In the genomic region with DNA sequence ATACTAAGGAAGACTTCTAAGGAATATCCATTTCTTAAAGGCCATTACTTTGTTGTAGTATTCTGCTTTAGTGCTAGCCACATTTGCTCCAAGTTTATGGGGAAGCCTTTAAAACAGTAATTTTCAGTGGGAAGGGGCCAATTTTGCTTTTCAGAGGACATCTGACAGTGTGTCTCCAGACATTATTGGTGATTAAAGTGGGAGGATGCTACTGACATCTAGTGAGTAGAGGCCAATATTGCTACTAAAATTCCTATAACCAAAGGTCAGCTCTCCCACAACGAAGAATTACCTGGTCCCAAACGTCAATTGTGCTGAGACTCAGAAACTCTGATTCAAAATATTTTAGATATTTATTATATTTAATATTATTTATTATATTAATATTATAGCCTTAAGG, we compare ENCODE assay signal across 9 cellular contexts. TPM values are rescaled to one million over a fixed set of nuclear protein-coding genes. Genes with fewer than 3 reads are reported as not detected.
DNase-seq lines count a peak whose midpoint lies in the region; ATAC-seq, FAIRE-seq and TF ChIP-seq lines count a peak whose summit lies in the region.
"Had no signal": no experiment of that assay in that cellular context is flagged by ENCODE, and none has a peak within 500 bp of the region (broad histone marks: within the 10 kb centered on the region; RNA-seq: fewer than 3 reads in every experiment).

No MANE protein-coding gene starts in this region.

- TF ChIP-seq EP300 in H1 (IDR thresholded peaks at IDR 0.05; ENCODE audit: borderline replicate concordance in 1 of 2, low read depth in 2 of 2, low read length in 2 of 2) = no peak

- TF ChIP-seq POLR2A in heart left ventricle (IDR thresholded peaks at IDR 0.05) (no peak), H1 (IDR thresholded peaks at IDR 0.05; ENCODE audit: control extremely low read depth in 1 of 2, low read depth in 2 of 2, low read length in 2 of 2) (no peak)

- H3K79me1 ChIP-seq in H1 (ENCODE audit: low read depth, low read length) = no peaks in the 10 kb centered on the region; the same call in 1 of the 2 replicates

- CTCF ChIA-PET in H1 (lab: Charles Lee; ENCODE audit: partially characterized antibody) = interaction anchor here (0.5 to 1.4 kb wide), 7 partner anchors 48 to 130 kb away, joined by 3 to 7 read pairs (median 3); no protein-coding TSS in a partner anchor
- CTCF ChIA-PET in activated CD4-positive, alpha-beta T cell treated with anti-CD3 and anti-CD28 coated beads, Interleukin-2, amount 10 ng/mL, durations not matched to agents 7 days and 5 days (lab: Charles Lee) = no interaction called here

- H3K27me3 Mint-ChIP-seq in activated CD4-positive, alpha-beta T cell treated with anti-CD3 and anti-CD28 coated beads, Interleukin-2, amount 10 ng/mL, durations not matched to agents 7 days and 5 days = no peaks in the 10 kb centered on the region
- H3K27me3 Mint-ChIP-seq in stimulated activated memory B cell treated with anti-CD40 and anti-IgM and Interleukin-4, amounts not matched to agents 10 μg/mL and 1 μg/mL and 100 μg/mL, for 72 hours = no peaks in the 10 kb centered on the region

- H3K4me2 ChIP-seq in H1 (ENCODE audit: insufficient read depth in 1 of 2, low read depth in 2 of 2, low read length in 2 of 2) = no peak overlapping the region

- H3K4me3 Mint-ChIP-seq in activated CD4-positive, alpha-beta T cell treated with anti-CD3 and anti-CD28 coated beads, Interleukin-2, amount 10 ng/mL, durations not matched to agents 7 days and 5 days = no peak overlapping the region
- H3K4me3 Mint-ChIP-seq in stimulated activated memory B cell treated with anti-CD40 and anti-IgM and Interleukin-4, amounts not matched to agents 10 μg/mL and 1 μg/mL and 100 μg/mL, for 72 hours = no peak overlapping the region

- DNase-seq in heart left ventricle (no peak), left cardiac atrium (no peak), NCI-H748 treated with DMSO at 0.1 percent for 48 hours (lab: John Stamatoyannopoulos, UW) (peak; percentile 29), H1 (ENCODE audit: low read depth in 1 of 2, low spot score in 2 of 2) (no peak), renal cortical epithelial cell (ENCODE audit: low read depth) (peak; percentile 43)
- DNase-seq in activated CD4-positive, alpha-beta T cell treated with anti-CD3 and anti-CD28 coated beads, Interleukin-2, amount 10 ng/mL, durations not matched to agents 7 days and 5 days = no peak
- DNase-seq in stimulated activated CD8-positive, alpha-beta memory T cell treated with anti-CD3 and anti-CD28 coated beads, Interleukin-4, amount 100 ng/mL, for 48 hours = no peak

- H4K20me1 ChIP-seq in H1 (replicated peaks in 1 of 2; ENCODE audit: control insufficient read depth in 1 of 2, insufficient read depth in 2 of 2, low read length in 2 of 2) = no peaks in the 10 kb centered on the region

- H3K4me1 ChIP-seq in heart left ventricle (peaks cover 0 to 17% (median 8%) of the 10 kb centered on the region in 12 donors), H1 (replicated peaks in 1 of 4; ENCODE audit: control insufficient read depth in 3 of 4, insufficient read depth in 4 of 4, low read length in 3 of 4) (no peaks in the 10 kb centered on the region; a peak in 1 of 7 replicates)

- H2BK12ac ChIP-seq in H1 (ENCODE audit: low read depth, low read length) = no peak overlapping the region

- TF ChIP-seq CTCF in heart left ventricle (IDR thresholded peaks at IDR 0.05) = peak in 11 of 12 donors; percentile 36 to 67 (median 50)
- TF ChIP-seq CTCF in H1 (IDR thresholded peaks at IDR 0.05; ENCODE audit: control extremely low read depth in 1 of 3, insufficient read depth in 1 of 3, low read depth in 1 of 3, low read length in 3 of 3) = peak in 2 of 3 experiments; percentile 28 to 40; a peak in 2 of 4 replicates

- no peak overlapping the region for H2BK20ac ChIP-seq in H1 (ENCODE audit: low read length)

- no peak overlapping the region for H4K91ac ChIP-seq in H1 (replicated peaks; ENCODE audit: insufficient read length, low read length)

- H2BK15ac ChIP-seq in H1 (ENCODE audit: low read length) = no peak overlapping the region

- H3K4ac ChIP-seq in H1 (replicated peaks; ENCODE audit: insufficient read length, low read depth, low read length) = no peak overlapping the region

- ATAC-seq in heart left ventricle (no peak), left cardiac atrium (no peak)
- no peak for ATAC-seq in stimulated activated memory B cell treated with anti-CD40 and anti-IgM and Interleukin-4, amounts not matched to agents 10 μg/mL and 1 μg/mL and 100 μg/mL, for 72 hours

- no peaks in the 10 kb centered on the region for H3K9me3 Mint-ChIP-seq in activated CD4-positive, alpha-beta T cell treated with anti-CD3 and anti-CD28 coated beads, Interleukin-2, amount 10 ng/mL, durations not matched to agents 7 days and 5 days
- H3K9me3 Mint-ChIP-seq in stimulated activated memory B cell treated with anti-CD40 and anti-IgM and Interleukin-4, amounts not matched to agents 10 μg/mL and 1 μg/mL and 100 μg/mL, for 72 hours = no peaks in the 10 kb centered on the region

- no peak overlapping the region for H3K56ac ChIP-seq in H1 (replicated peaks; ENCODE audit: insufficient read length, low read depth, low read length)

- peak; percentile 51 for TF ChIP-seq RAD21 in H1 (IDR thresholded peaks at IDR 0.05 in 1 of 2, conservative IDR thresholded peaks at IDR 0.05 in 1 of 2; ENCODE audit: low read depth in 2 of 2, low read length in 2 of 2)

- H3K27ac ChIP-seq in heart left ventricle (no peak overlapping the region), H1 (ENCODE audit: low read depth, low read length) (no peak overlapping the region)

- H2AFZ ChIP-seq in H1 (ENCODE audit: low read length) = no peak overlapping the region

- H3K4me3 ChIP-seq in heart left ventricle (no peak overlapping the region), H1 (ENCODE audit: extremely low read depth in 1 of 4, insufficient read depth in 2 of 4, low read depth in 3 of 4, low read length in 4 of 4) (no peak overlapping the region)

- POLR2A ChIA-PET in H1 (lab: Charles Lee; ENCODE audit: partially characterized antibody) = no interaction called here
- POLR2A ChIA-PET in activated CD4-positive, alpha-beta T cell treated with anti-CD3 and anti-CD28 coated beads, Interleukin-2, amount 10 ng/mL, durations not matched to agents 7 days and 5 days (lab: Charles Lee) = no interaction called here

- H3K36me3 Mint-ChIP-seq in activated CD4-positive, alpha-beta T cell treated with anti-CD3 and anti-CD28 coated beads, Interleukin-2, amount 10 ng/mL, durations not matched to agents 7 days and 5 days (ENCODE audit: low read depth) = no peaks in the 10 kb centered on the region
- H3K36me3 Mint-ChIP-seq in stimulated activated memory B cell treated with anti-CD40 and anti-IgM and Interleukin-4, amounts not matched to agents 10 μg/mL and 1 μg/mL and 100 μg/mL, for 72 hours = no peaks in the 10 kb centered on the region

- no peak overlapping the region for H3K9ac ChIP-seq in H1 (replicated peaks in 1 of 4; ENCODE audit: extremely low read depth in 1 of 4, low read depth in 3 of 4, low read length in 3 of 4)

- no peaks in the 10 kb centered on the region; the same call in 1 of the 2 replicates for H3K23me2 ChIP-seq in H1 (ENCODE audit: low read depth, low read length)

- no peak overlapping the region for H2BK5ac ChIP-seq in H1 (ENCODE audit: low read depth, low read length)

- H2BK120ac ChIP-seq in H1 (replicated peaks; ENCODE audit: low read depth, low read length) = no peak overlapping the region

- peaks cover 22% of the 10 kb centered on the region for H3K4me1 Mint-ChIP-seq in activated CD4-positive, alpha-beta T cell treated with anti-CD3 and anti-CD28 coated beads, Interleukin-2, amount 10 ng/mL, durations not matched to agents 7 days and 5 days
- peaks cover 5% of the 10 kb centered on the region for H3K4me1 Mint-ChIP-seq in stimulated activated memory B cell treated with anti-CD40 and anti-IgM and Interleukin-4, amounts not matched to agents 10 μg/mL and 1 μg/mL and 100 μg/mL, for 72 hours

- no peak overlapping the region for H3K18ac ChIP-seq in H1 (ENCODE audit: extremely low read depth, low read length)

- no peak overlapping the region for H3K27ac Mint-ChIP-seq in activated CD4-positive, alpha-beta T cell treated with anti-CD3 and anti-CD28 coated beads, Interleukin-2, amount 10 ng/mL, durations not matched to agents 7 days and 5 days
- H3K27ac Mint-ChIP-seq in stimulated activated memory B cell treated with anti-CD40 and anti-IgM and Interleukin-4, amounts not matched to agents 10 μg/mL and 1 μg/mL and 100 μg/mL, for 72 hours = no peak overlapping the region

- no peak overlapping the region for H3K23ac ChIP-seq in H1 (ENCODE audit: insufficient read length)

- no peak overlapping the region for H4K8ac ChIP-seq in H1 (ENCODE audit: extremely low read depth, insufficient read depth, low read length)

- H3K14ac ChIP-seq in H1 (ENCODE audit: insufficient read length) = no peak overlapping the region

- H2AK5ac ChIP-seq in H1 (ENCODE audit: low read depth, low read length) = no peak overlapping the region

- no peak overlapping the region for H4K5ac ChIP-seq in H1 (ENCODE audit: insufficient read length, low read depth, low read length)

- no peak for FAIRE-seq in H1 (lab: Jason Lieb, UNC)

- H3K36me3 ChIP-seq in heart left ventricle (no peaks in the 10 kb centered on the region), H1 (ENCODE audit: control insufficient read depth in 2 of 4, insufficient read depth in 4 of 4, low read length in 3 of 4) (no peaks in the 10 kb centered on the region)

- H3K27me3 ChIP-seq in heart left ventricle = no peaks in the 10 kb centered on the region
- H3K27me3 ChIP-seq in H1 (replicated peaks in 1 of 4; ENCODE audit: control insufficient read depth in 3 of 4, extremely low read depth in 1 of 4, insufficient read depth in 3 of 4, low read length in 3 of 4) = no peaks in the 10 kb centered on the region

- intact Hi-C loops in heart left ventricle (cut with DNase I) = no loop called here
- intact Hi-C loops in left cardiac atrium (cut with DNase I) = no loop called here

- no peaks in the 10 kb centered on the region for H3K79me2 ChIP-seq in H1 (ENCODE audit: control insufficient read depth in 1 of 2, insufficient read depth in 2 of 2, low read length in 2 of 2)

- no peaks in the 10 kb centered on the region for H3K9me3 ChIP-seq in heart left ventricle
- no peaks in the 10 kb centered on the region for H3K9me3 ChIP-seq in H1 (ENCODE audit: insufficient read depth in 2 of 2, low read depth in 1 of 2, low read length in 1 of 2)

- WGBS in heart left ventricle, 4 donors = 0 to 3% (median 1%) methylated on average over 2 of the region's 2 CpGs
- WGBS in H1 (ENCODE audit: extremely low coverage in 1 of 2, insufficient coverage in 1 of 2, insufficient read length in 1 of 2, insufficient replicate concordance in 2 of 2, low coverage in 1 of 2, low lambda C conversion rate in 2 of 2, missing lambda C conversion rate in 1 of 2), 2 experiments = 44% methylated on average over 2 of the region's 2 CpGs; no CpG with 5 or more reads in 1 of the 2 experiments

RNA-seq across cellular contexts. Expression of a gene that starts 24.8 kb away (rescaled TPM):
- total RNA-seq in heart left ventricle (not detected), left cardiac atrium (not detected), renal cortical epithelial cell (not detected in 2 replicates)
- polyA plus RNA-seq in heart left ventricle (not detected), H1 (2011; rRNA removed) (0.11 TPM in 1 of 2 replicates, not detected in the other)
- total RNA-seq in H1 (2021; fragmentation: NEBNext Ultra II Directional; extraction: Animal tissue kit (Norgen Biotek cat#: 25700)) = not detected in 2 replicates
- 0.01 TPM for polyA plus RNA-seq in H1 (2011; cell fraction: cytosol; rRNA removed)
- polyA plus RNA-seq in H1 (2011; cell fraction: nucleus; rRNA removed) = 0.29 TPM
- 0.07 to 0.23 TPM in 2 of 4 replicates, not detected in the others for polyA plus RNA-seq in H1 (2012, experiment 1 of 2)
- polyA plus RNA-seq in H1 (2012, experiment 2 of 2) = not detected
- polyA plus RNA-seq in H1 (2013, experiment 1 of 2) = 0.04 TPM
- 0.02 TPM for polyA plus RNA-seq in H1 (2013, experiment 2 of 2)
- polyA minus RNA-seq in H1 (2011; rRNA and poly(A)+ RNA removed) = 0.03 and 0.07 TPM in 2 replicates
- not detected for polyA minus RNA-seq in H1 (2011; cell fraction: cytosol; rRNA and poly(A)+ RNA removed)
- not detected for polyA minus RNA-seq in H1 (2011; cell fraction: nucleus; rRNA and poly(A)+ RNA removed)
- total RNA-seq in activated CD4-positive, alpha-beta T cell treated with anti-CD3 and anti-CD28 coated beads, Interleukin-2, amount 10 ng/mL, durations not matched to agents 7 days and 5 days = not detected
- total RNA-seq: activated CD8-positive, alpha-beta memory T cell treated with anti-CD3 and anti-CD28 coated beads for 36 hours had no signal

Comparison
In these comparisons a context has a peak if more than half of its experiments do, and no peak if none do; other contexts are left out.
1. DNase-seq: peak in NCI-H748 treated with DMSO at 0.1 percent for 48 hours (single experiment) and renal cortical epithelial cell (single experiment); none in heart left ventricle (0 of 5), left cardiac atrium (single experiment), H1 (0 of 2), activated CD4-positive, alpha-beta T cell treated with anti-CD3 and anti-CD28 coated beads, Interleukin-2, amount 10 ng/mL, durations not matched to agents 7 days and 5 days (single experiment) and stimulated activated CD8-positive, alpha-beta memory T cell treated with anti-CD3 and anti-CD28 coated beads, Interleukin-4, amount 100 ng/mL, for 48 hours (single experiment).